In genomic region chr16:55836158-55836611, GRCh38 we compare ENCODE assay signal across 23 cellular contexts. TPM values are rescaled to one million over a fixed set of nuclear protein-coding genes. Genes with fewer than 3 reads are reported as not detected.
DNase-seq lines count a peak whose midpoint lies in the region; ATAC-seq and TF ChIP-seq lines count a peak whose summit lies in the region.
"Had no signal": no experiment of that assay in that cellular context is flagged by ENCODE, and none has a peak within 500 bp of the region (broad histone marks: within the 10 kb centered on the region; RNA-seq: fewer than 3 reads in every experiment).

No MANE protein-coding gene starts in this region.

- H3K4me3 ChIP-seq in breast epithelium (no peak overlapping the region), PC-9 (no peak overlapping the region), right atrium auricular region (no peak overlapping the region), upper lobe of right lung (no peak overlapping the region)
- H3K4me3 ChIP-seq: BLaER1, stomach had no signal

- H3K27ac Mint-ChIP-seq in MCF 10A (ENCODE audit: low read depth, unreplicated experiment) = peak overlapping the region; percentile 51
- H3K27ac Mint-ChIP-seq: activated naive CD8-positive, alpha-beta T cell treated with anti-CD3 and anti-CD28 coated beads, Interleukin-2, amount 50 U/mL, for 24 hours; brain; naive thymus-derived CD8-positive, alpha-beta T cell; T-helper 17 cell had no signal

- intact Hi-C loops in MCF 10A (cut with micrococcal nuclease) = no loop called here
- intact Hi-C loops in breast epithelium (cut with DNase I; ENCODE audit: low total_unique reads) = no loop called here
- intact Hi-C loops in PC-9 (cut with micrococcal nuclease; ENCODE audit: unreplicated experiment) = loop anchor here (10.0 kb wide), 1 partner anchor 81 kb away; no protein-coding TSS in a partner anchor
- intact Hi-C loops in upper lobe of right lung (cut with DNase I) = no loop called here

- peak; percentile 3 for ATAC-seq in upper lobe of right lung
- ATAC-seq: activated naive CD8-positive, alpha-beta T cell treated with anti-CD3 and anti-CD28 coated beads, Interleukin-2, amount 50 U/mL, for 24 hours; naive thymus-derived CD8-positive, alpha-beta T cell; T-helper 17 cell had no signal

- peak overlapping the region; percentile 60 for H3K4me2 ChIP-seq in PC-9
- H3K4me2 ChIP-seq: BLaER1 had no signal

- no peaks in the 10 kb centered on the region for H4K20me1 ChIP-seq in PC-9 (ENCODE audit: insufficient read depth)
- H4K20me1 ChIP-seq: BLaER1 had no signal

- H3K27me3 Mint-ChIP-seq in MCF 10A (ENCODE audit: insufficient read depth, unreplicated experiment) = peaks cover 2% of the 10 kb centered on the region

- H3K4me1 ChIP-seq in breast epithelium (no peaks in the 10 kb centered on the region), PC-9 (replicated peaks; ENCODE audit: insufficient read depth) (peaks cover 35% of the 10 kb centered on the region), right atrium auricular region (peaks cover 0 to 24% of the 10 kb centered on the region in 2 donors), upper lobe of right lung (peaks cover 23% of the 10 kb centered on the region)
- H3K4me1 ChIP-seq: BLaER1 had no signal

- H3K9me3 ChIP-seq in breast epithelium = no peaks in the 10 kb centered on the region
- H3K9me3 ChIP-seq in PC-9 (ENCODE audit: insufficient read depth, low read depth) = no peaks in the 10 kb centered on the region
- no peaks in the 10 kb centered on the region for H3K9me3 ChIP-seq in right atrium auricular region
- no peaks in the 10 kb centered on the region for H3K9me3 ChIP-seq in upper lobe of right lung
- H3K9me3 ChIP-seq: BLaER1, stomach had no signal

- TF ChIP-seq POLR2A in breast epithelium (IDR thresholded peaks at IDR 0.05) = no peak

- no peak for TF ChIP-seq CTCF in MCF 10A (IDR thresholded peaks at IDR 0.05; ENCODE audit: unreplicated experiment)
- no peak for TF ChIP-seq CTCF in breast epithelium (IDR thresholded peaks at IDR 0.05)
- TF ChIP-seq CTCF in PC-9 (conservative IDR thresholded peaks at IDR 0.05) = no peak
- TF ChIP-seq CTCF in right atrium auricular region (IDR thresholded peaks at IDR 0.05) = no peak
- TF ChIP-seq CTCF in upper lobe of right lung (IDR thresholded peaks at IDR 0.05) = no peak

- BruUV-seq in MCF 10A (replicated peaks; lab: Mats Ljungman, UMichigan) (no TSS peak), PC-9 (replicated peaks; lab: Mats Ljungman, UMichigan) (no TSS peak)

- peaks cover 15% of the 10 kb centered on the region for H3K4me1 Mint-ChIP-seq in MCF 10A (ENCODE audit: insufficient read depth, unreplicated experiment)
- H3K4me1 Mint-ChIP-seq: activated naive CD8-positive, alpha-beta T cell treated with anti-CD3 and anti-CD28 coated beads, Interleukin-2, amount 50 U/mL, for 24 hours had no signal

- H3K4me3 Mint-ChIP-seq in MCF 10A (ENCODE audit: unreplicated experiment) = no peak overlapping the region
- H3K4me3 Mint-ChIP-seq: activated naive CD8-positive, alpha-beta T cell treated with anti-CD3 and anti-CD28 coated beads, Interleukin-2, amount 50 U/mL, for 24 hours; brain; naive thymus-derived CD8-positive, alpha-beta T cell; T-helper 17 cell had no signal

- POLR2A ChIA-PET in MCF 10A (lab: Yijun Ruan, JAX) (interaction anchor here (0.9 to 1.2 kb wide), 3 partner anchors 11 to 410 kb away, joined by 3 to 4 read pairs (median 3); no protein-coding TSS in a partner anchor), PC-9 (lab: Charles Lee; ENCODE audit: unreplicated experiment) (no interaction called here)

- CTCF ChIA-PET in MCF 10A (lab: Yijun Ruan, JAX) (interaction anchor here (1.0 to 1.2 kb wide), 4 partner anchors 123 to 372 kb away, joined by 3 to 4 read pairs (median 4); no protein-coding TSS in a partner anchor), PC-9 (lab: Charles Lee) (interaction anchor here (0.5 to 0.6 kb wide), 2 partner anchors 342 to 463 kb away, joined by 7 to 9 read pairs; no protein-coding TSS in a partner anchor)

- no peaks in the 10 kb centered on the region for H3K36me3 Mint-ChIP-seq in MCF 10A (ENCODE audit: insufficient read depth, unreplicated experiment)
- H3K36me3 Mint-ChIP-seq: brain; naive thymus-derived CD8-positive, alpha-beta T cell had no signal

- H3K79me2 ChIP-seq in PC-9 (ENCODE audit: low read depth) = no peaks in the 10 kb centered on the region

- peaks cover 11% of the 10 kb centered on the region for H3F3A ChIP-seq in PC-9 (ENCODE audit: insufficient read depth, low read depth)

- H3K9me2 ChIP-seq in PC-9 (ENCODE audit: insufficient read depth) = no peaks in the 10 kb centered on the region

- H3K36me3 ChIP-seq in breast epithelium (no peaks in the 10 kb centered on the region), PC-9 (ENCODE audit: low read depth) (no peaks in the 10 kb centered on the region), right atrium auricular region (no peaks in the 10 kb centered on the region), upper lobe of right lung (no peaks in the 10 kb centered on the region)
- H3K36me3 ChIP-seq: BLaER1, stomach had no signal

- H2AFZ ChIP-seq in PC-9 = peak overlapping the region; percentile 63; the same call in 1 of the 2 replicates

- peak; percentile 72 for DNase-seq in MCF 10A (ENCODE audit: unreplicated experiment)
- no peak for DNase-seq in breast epithelium (ENCODE audit: low spot score in 2 of 2)
- peak; percentile 50 to 87 for DNase-seq in PC-9
- peak; percentile 61 for DNase-seq in right atrium auricular region (ENCODE audit: low spot score)
- no peak for DNase-seq in upper lobe of right lung
- no peak for DNase-seq in cortex of kidney (lab: John Stamatoyannopoulos, UW)
- DNase-seq in NCI-H2107 (lab: John Stamatoyannopoulos, UW) = no peak
- no peak for DNase-seq in activated naive CD4-positive, alpha-beta T cell treated with Interleukin-2 at 50 U/mL for 16 hours
- DNase-seq: activated CD8-positive, alpha-beta memory T cell treated with anti-CD3 and anti-CD28 coated beads, Interleukin-2, amount 50 U/mL, for 48 hours; activated naive CD8-positive, alpha-beta T cell treated with anti-CD3 and anti-CD28 coated beads, Interleukin-2, amount 50 U/mL, for 24 hours; EL; glutamatergic neuron; naive thymus-derived CD8-positive, alpha-beta T cell; NCI-H1694; NCI-H748 treated with DMSO at 0.1 percent for 48 hours; stomach; T-helper 17 cell; trophoblast cell had no signal

- H3K27ac ChIP-seq in breast epithelium (no peak overlapping the region), PC-9 (peak overlapping the region; percentile 100), right atrium auricular region (no peak overlapping the region), upper lobe of right lung (peak overlapping the region; percentile 42)
- H3K27ac ChIP-seq: BLaER1, stomach, VCaP had no signal

- no peaks in the 10 kb centered on the region for H3K27me3 ChIP-seq in breast epithelium
- H3K27me3 ChIP-seq in PC-9 (ENCODE audit: insufficient read depth, low read depth) = no peaks in the 10 kb centered on the region
- H3K27me3 ChIP-seq in right atrium auricular region = no peaks in the 10 kb centered on the region
- H3K27me3 ChIP-seq in upper lobe of right lung = no peaks in the 10 kb centered on the region
- H3K27me3 ChIP-seq: BLaER1 had no signal

- H3K9me3 Mint-ChIP-seq in MCF 10A (ENCODE audit: unreplicated experiment) = no peaks in the 10 kb centered on the region
- H3K9me3 Mint-ChIP-seq: activated naive CD8-positive, alpha-beta T cell treated with anti-CD3 and anti-CD28 coated beads, Interleukin-2, amount 50 U/mL, for 24 hours; naive thymus-derived CD8-positive, alpha-beta T cell had no signal

RNA-seq across cellular contexts. Expression of gene CES1, which starts 3.3 kb away (rescaled TPM):
- total RNA-seq in MCF 10A (2022) (not detected in 2 replicates), breast epithelium (100 to 1,000 TPM in 1 of 3 donors, 10 to 100 TPM in 2; 13.9 to 128 (median 22.0) TPM), PC-9 (2021) (107 and 141 TPM in 2 replicates), right atrium auricular region (10 to 100 TPM; 12.1 to 23.8 TPM), upper lobe of right lung (293 TPM)
- total RNA-seq: naive thymus-derived CD8-positive, alpha-beta T cell had no signal

RNA-seq across cellular contexts. Expression of gene CES5A, which starts 39.0 kb away (rescaled TPM):
- total RNA-seq in MCF 10A (2022) = not detected in 2 replicates
- not detected for total RNA-seq in breast epithelium
- total RNA-seq in PC-9 (2021) = not detected in 2 replicates
- not detected for total RNA-seq in right atrium auricular region
- not detected for total RNA-seq in upper lobe of right lung
- total RNA-seq: H1; naive thymus-derived CD8-positive, alpha-beta T cell; omental fat pad; stomach; T-helper 17 cell had no signal

Comparison
In these comparisons a context has a peak if more than half of its experiments do, and no peak if none do; other contexts are left out.
1. DNase-seq: peak in MCF 10A (single experiment), PC-9 (2 of 2) and right atrium auricular region (single experiment); none in breast epithelium (0 of 2), upper lobe of right lung (single experiment), cortex of kidney (single experiment), NCI-H2107 (single experiment) and activated naive CD4-positive, alpha-beta T cell treated with Interleukin-2 at 50 U/mL for 16 hours (single experiment).
2. H3K27ac ChIP-seq: peak in PC-9 (single experiment) and upper lobe of right lung (single experiment); none in breast epithelium (0 of 2) and right atrium auricular region (0 of 2).